Comparison of ENCODE assay signal across 1 cellular context in genomic region chr21:46646541-46647154, GRCh38.
TF ChIP-seq lines count a peak whose summit lies in the region.

No MANE protein-coding gene starts in this region.

TF ChIP-seq in HEK293, 187 proteins besides CTCF, POLR2A, EP300 and RAD21 (continued from another document):
- TF ChIP-seq PRDM6 (tag by site-specific recombination; IDR thresholded peaks at IDR 0.05) (0 out of 2 replicates have a peak, but pooled peaks have one; percentile 35), TSHZ1 (tag by site-specific recombination; IDR thresholded peaks at IDR 0.05; ENCODE audit: borderline replicate concordance) (peak; percentile 12; the same call in 1 of the 2 replicates), MYNN (tag by site-specific recombination; IDR thresholded peaks at IDR 0.05; ENCODE audit: borderline replicate concordance) (no peak), ZNF335 (tag by site-specific recombination; conservative IDR thresholded peaks at IDR 0.05) (no peak), OSR2 (tag by site-specific recombination; IDR thresholded peaks at IDR 0.05) (peak; percentile 47; the same call in 1 of the 2 replicates), ZXDB (tag by site-specific recombination; IDR thresholded peaks at IDR 0.05) (0 out of 2 replicates have a peak, but pooled peaks have one; percentile 28), ZNF10 (tag by site-specific recombination; IDR thresholded peaks at IDR 0.05) (peak; percentile 61), ZNF239 (tag by site-specific recombination; IDR thresholded peaks at IDR 0.05) (no peak)
TF ChIP-seq in HEK293: peak in this region for 6.
